In the genomic region with DNA sequence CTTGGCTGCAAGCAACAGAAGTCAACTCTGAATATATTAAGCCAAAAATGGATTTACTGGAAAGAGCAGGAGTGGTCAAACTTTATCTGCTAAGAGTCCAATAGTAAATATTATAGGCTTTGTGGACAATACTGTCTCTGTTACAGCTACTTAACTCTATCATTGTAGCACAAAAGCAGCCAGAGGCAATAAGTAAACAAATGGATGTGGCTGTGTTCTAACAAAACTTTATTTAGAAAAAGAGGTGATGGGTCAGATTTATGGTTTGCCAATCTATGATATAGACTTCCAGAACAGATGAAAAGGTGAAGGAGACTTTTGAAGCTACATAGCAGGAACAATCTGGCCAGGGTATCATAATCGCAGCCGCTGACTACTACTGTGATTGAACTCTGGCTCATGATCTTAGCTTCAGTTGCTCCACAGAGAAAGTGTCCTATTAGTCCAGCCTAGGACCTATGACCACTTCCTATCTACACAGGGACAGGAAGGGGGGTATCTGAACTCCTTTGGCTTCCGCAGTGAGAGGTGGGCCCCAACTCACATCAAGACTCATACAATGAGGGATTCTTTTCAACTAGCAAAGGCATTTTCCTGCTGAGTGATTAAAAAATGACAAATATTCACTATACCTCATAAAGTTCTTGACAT, we compare ENCODE assay signal across 20 cellular contexts.
"Had no signal": no experiment of that assay in that cellular context is flagged by ENCODE, and none has a peak within 500 bp of the region (broad histone marks: within the 10 kb centered on the region; RNA-seq: fewer than 3 reads in every experiment).

No MANE protein-coding gene starts in this region.

- DNase-seq: naive thymus-derived CD8-positive, alpha-beta T cell; nephron progenitor cell; nucleus accumbens; pancreas; retina; spleen; stimulated activated CD4-positive, alpha-beta T cell treated with anti-CD3 and anti-CD28 coated beads, Interleukin-12 subunit alpha, Interleukin-12 subunit beta, amount 100 ng/mL, for 4 hours; stimulated activated CD4-positive, alpha-beta T cell treated with anti-CD3 and anti-CD28 coated beads, Interleukin-1b, Interleukin-23, amount 100 ng/mL, for 48 hours; stimulated activated CD4-positive, alpha-beta T cell treated with anti-CD3 and anti-CD28 coated beads, Interleukin-4, amount 100 ng/mL, for 1 hour; stimulated activated CD4-positive, alpha-beta T cell treated with anti-CD3 and anti-CD28 coated beads, Interleukin-4, amount 100 ng/mL, for 4 hours; stimulated activated CD8-positive, alpha-beta memory T cell treated with anti-CD3 and anti-CD28 coated beads, Interleukin-4, amount 100 ng/mL, for 48 hours; stimulated activated naive CD4-positive, alpha-beta T cell; stimulated activated naive CD8-positive, alpha-beta T cell treated with anti-CD3 and anti-CD28 coated beads, Interleukin-15, amount 100 ng/mL, for 72 hours; stimulated activated naive CD8-positive, alpha-beta T cell treated with anti-CD3 and anti-CD28 coated beads, Interleukin-15, Interleukin-2, amounts not matched to agents 100 U/mL and 50 U/mL, for 24 hours; substantia nigra; testis; tibial artery; transverse colon; upper lobe of right lung; uterus had no signal
